8 cellular contexts compared by ENCODE assay signal in the genomic region with DNA sequence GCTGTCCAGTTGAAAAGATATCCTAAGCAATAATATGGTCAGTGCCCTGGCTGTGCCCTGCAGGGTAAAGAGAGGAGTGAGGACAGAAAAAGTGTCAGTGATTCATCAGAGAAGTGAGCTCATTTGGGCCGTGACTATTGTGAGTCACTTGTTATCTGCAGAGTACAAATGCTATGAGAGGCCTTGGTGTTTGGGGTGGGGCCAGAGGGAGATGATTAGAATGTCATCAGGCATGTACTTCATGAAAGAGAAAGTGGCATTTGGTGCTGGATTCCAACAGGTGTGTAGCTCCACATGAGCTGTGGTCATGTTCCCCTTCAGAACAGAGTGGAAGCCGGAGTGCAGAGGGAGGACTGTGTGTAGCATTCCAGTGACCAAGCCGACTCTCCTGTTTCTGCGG.
DNase-seq lines count a peak whose midpoint lies in the region; TF ChIP-seq lines count a peak whose summit lies in the region.

No MANE protein-coding gene starts in this region.

- H3K27ac Mint-ChIP-seq in chondrocyte (ENCODE audit: unreplicated experiment), result peak overlapping the region; percentile 67

- H3K27me3 Mint-ChIP-seq in chondrocyte (ENCODE audit: low read depth), result no peaks in the 10 kb centered on the region

- no peaks in the 10 kb centered on the region for H3K9me3 Mint-ChIP-seq in chondrocyte (ENCODE audit: low read depth)

- DNase-seq in activated CD4-positive, alpha-beta T cell treated with anti-CD3 and anti-CD28 coated beads, Interleukin-2, amount 50 U/mL, for 48 hours, result peak; percentile 35 to 43
- DNase-seq in activated CD4-positive, alpha-beta T cell treated with anti-CD3 and anti-CD28 coated beads for 1 hour, result no peak
- DNase-seq in HS-5 (ENCODE audit: low read depth), result peak; percentile 61
- DNase-seq in chondrocyte (ENCODE audit: low spot score), result no peak
- peak; percentile 79 for DNase-seq in renal cortical epithelial cell (ENCODE audit: low read depth)
- DNase-seq in NK-92 treated with Interleukin-12 subunit alpha and Interleukin-12 subunit beta, amount 100 ng/mL, for 24 hours (lab: John Stamatoyannopoulos, UW), result no peak
- no peak for DNase-seq in activated effector memory CD4-positive, alpha-beta T cell treated with Interleukin-2 at 50 U/mL for 16 hours
- DNase-seq in NCI-H128 (lab: John Stamatoyannopoulos, UW; ENCODE audit: unreplicated experiment), result no peak

- H3K4me3 Mint-ChIP-seq in chondrocyte (ENCODE audit: unreplicated experiment), result no peak overlapping the region

- TF ChIP-seq CTCF in chondrocyte (IDR thresholded peaks at IDR 0.05), result no peak

- peaks cover 1% of the 10 kb centered on the region for H3K36me3 Mint-ChIP-seq in chondrocyte (ENCODE audit: low read depth)

- H3K4me1 Mint-ChIP-seq in chondrocyte (ENCODE audit: low read depth), result peaks cover 27% of the 10 kb centered on the region

Comparison
In these comparisons a context has a peak if more than half of its experiments do, and no peak if none do; other contexts are left out.
1. DNase-seq: peak in activated CD4-positive, alpha-beta T cell treated with anti-CD3 and anti-CD28 coated beads, Interleukin-2, amount 50 U/mL, for 48 hours (2 of 2), HS-5 (single experiment) and renal cortical epithelial cell (single experiment); none in activated CD4-positive, alpha-beta T cell treated with anti-CD3 and anti-CD28 coated beads for 1 hour (single experiment), chondrocyte (single experiment), NK-92 treated with Interleukin-12 subunit alpha and Interleukin-12 subunit beta, amount 100 ng/mL, for 24 hours (single experiment), activated effector memory CD4-positive, alpha-beta T cell treated with Interleukin-2 at 50 U/mL for 16 hours (single experiment) and NCI-H128 (single experiment).